Comparison of ENCODE assay signal across 13 cellular contexts in the genomic region with DNA sequence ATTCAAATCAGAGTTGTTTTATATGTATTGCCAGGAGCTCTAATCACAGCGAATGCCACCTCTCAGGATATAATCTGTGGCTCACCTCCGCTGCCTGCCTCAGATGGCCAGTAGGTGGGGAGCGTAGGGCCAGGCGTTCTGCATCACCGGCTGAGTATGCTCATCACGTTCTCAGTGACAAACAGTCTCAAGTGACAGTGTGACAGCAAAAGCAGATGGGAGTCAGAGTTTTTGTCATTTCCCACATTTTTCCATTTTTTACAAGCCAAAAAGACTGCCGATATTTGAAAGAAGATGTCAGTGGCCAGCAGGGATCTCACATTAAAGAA.
A peak's percentile ranks its signal among the peaks of the same experiment; 100 is the strongest.
DNase-seq lines count a peak whose midpoint lies in the region; ATAC-seq and TF ChIP-seq lines count a peak whose summit lies in the region.
"Had no signal": no experiment of that assay in that cellular context is flagged by ENCODE, and none has a peak within 500 bp of the region (broad histone marks: within the 10 kb centered on the region; RNA-seq: fewer than 3 reads in every experiment).

No MANE protein-coding gene starts in this region.

- no peak overlapping the region for H2BK12ac ChIP-seq in neuronal stem cell (ENCODE audit: low read length)

- no peak overlapping the region for H3K9ac ChIP-seq in neuronal stem cell (ENCODE audit: low read depth, low read length, poor library complexity)
- H3K9ac ChIP-seq: KMS-11 had no signal

- no peaks in the 10 kb centered on the region for H3K9me3 ChIP-seq in neuronal stem cell (replicated peaks in 1 of 2; ENCODE audit: control insufficient read depth in 2 of 2, insufficient read depth in 1 of 2, low read depth in 1 of 2, low read length in 2 of 2)
- H3K9me3 ChIP-seq: suprapubic skin had no signal

- peak; percentile 44 to 70 for DNase-seq in NCI-H524 (lab: John Stamatoyannopoulos, UW)
- peak; percentile 7 for DNase-seq in endothelial cell (ENCODE audit: low spot score)
- no peak for DNase-seq in neuronal stem cell (ENCODE audit: low spot score)
- no peak for DNase-seq in activated CD4-positive, CD25-positive, alpha-beta regulatory T cell treated with anti-CD3 and anti-CD28 coated beads, Interleukin-2, amount 50 U/mL, for 72 hours
- DNase-seq in NCI-H2227 treated with DMSO at 0.1 percent for 48 hours (lab: John Stamatoyannopoulos, UW): no peak
- no peak for DNase-seq in HPDE6-E6E7 (ENCODE audit: extremely low spot score)
- DNase-seq: activated naive CD8-positive, alpha-beta T cell treated with anti-CD3 and anti-CD28 coated beads, Interleukin-2, amount 10 ng/mL, durations not matched to agents 7 days and 5 days; NCI-H82; stimulated activated CD4-positive, alpha-beta T cell treated with anti-CD3 and anti-CD28 coated beads, Interleukin-4, amount 100 ng/mL, for 4 hours had no signal

- no peaks in the 10 kb centered on the region for H3K4me1 Mint-ChIP-seq in endothelial cell (ENCODE audit: unreplicated experiment)
- H3K4me1 Mint-ChIP-seq: activated naive CD8-positive, alpha-beta T cell treated with anti-CD3 and anti-CD28 coated beads, Interleukin-2, amount 10 ng/mL, durations not matched to agents 7 days and 5 days had no signal

- no peaks in the 10 kb centered on the region for H3K9me3 Mint-ChIP-seq in endothelial cell (ENCODE audit: unreplicated experiment)
- H3K9me3 Mint-ChIP-seq: activated naive CD8-positive, alpha-beta T cell treated with anti-CD3 and anti-CD28 coated beads, Interleukin-2, amount 10 ng/mL, durations not matched to agents 7 days and 5 days had no signal

- H3K36me3 Mint-ChIP-seq in endothelial cell (ENCODE audit: low read depth, unreplicated experiment): no peaks in the 10 kb centered on the region
- H3K36me3 Mint-ChIP-seq: activated naive CD8-positive, alpha-beta T cell treated with anti-CD3 and anti-CD28 coated beads, Interleukin-2, amount 10 ng/mL, durations not matched to agents 7 days and 5 days had no signal

- no peak for TF ChIP-seq CTCF in endothelial cell (IDR thresholded peaks at IDR 0.05; ENCODE audit: unreplicated experiment)

- H3K27me3 ChIP-seq in neuronal stem cell (ENCODE audit: control insufficient read depth in 3 of 3, insufficient read depth in 3 of 3, low read depth in 1 of 3, low read length in 3 of 3): no peaks in the 10 kb centered on the region
- H3K27me3 ChIP-seq: suprapubic skin had no signal

- H3K18ac ChIP-seq in neuronal stem cell (ENCODE audit: low read length): no peak overlapping the region

- no peak overlapping the region for H3K4me2 ChIP-seq in neuronal stem cell (ENCODE audit: insufficient read depth, low read length, poor library complexity, severe bottlenecking)
- H3K4me2 ChIP-seq: KMS-11 had no signal

- H3K4me3 ChIP-seq in neuronal stem cell (ENCODE audit: low read length in 2 of 2): no peak overlapping the region
- H3K4me3 ChIP-seq: suprapubic skin had no signal

- no peak overlapping the region for H4K91ac ChIP-seq in neuronal stem cell (ENCODE audit: low read depth, low read length, poor library complexity)

- no peak overlapping the region for H2BK120ac ChIP-seq in neuronal stem cell (ENCODE audit: low read depth, low read length)

- H2AFZ ChIP-seq in neuronal stem cell (ENCODE audit: low read length): peak overlapping the region; percentile 26

- H2BK15ac ChIP-seq in neuronal stem cell (ENCODE audit: low read length): no peak overlapping the region

- no peaks in the 10 kb centered on the region for H3K27me3 Mint-ChIP-seq in endothelial cell (ENCODE audit: unreplicated experiment)

- no CpG with 5 or more reads among the region's 7 CpGs for WGBS in neuronal stem cell (ENCODE audit: extremely low coverage in 2 of 2, insufficient read length in 2 of 2, insufficient replicate concordance in 1 of 2), 2 donors

- H3K4me3 Mint-ChIP-seq in endothelial cell (ENCODE audit: unreplicated experiment): no peak overlapping the region
- H3K4me3 Mint-ChIP-seq: activated naive CD8-positive, alpha-beta T cell treated with anti-CD3 and anti-CD28 coated beads, Interleukin-2, amount 10 ng/mL, durations not matched to agents 7 days and 5 days had no signal

- no peak overlapping the region for H2AK5ac ChIP-seq in neuronal stem cell (ENCODE audit: low read depth, low read length)

- H3K36me3 ChIP-seq in neuronal stem cell (replicated peaks in 1 of 2; ENCODE audit: control insufficient read depth in 2 of 2, insufficient read depth in 2 of 2, low read length in 2 of 2): no peaks in the 10 kb centered on the region
- H3K36me3 ChIP-seq: suprapubic skin had no signal

- ATAC-seq in GM18867 (IDR thresholded peaks at IDR 0.05; ENCODE audit: unreplicated experiment) (peak; percentile 80), GM19351 (IDR thresholded peaks at IDR 0.05; ENCODE audit: unreplicated experiment) (no peak)

- no peak overlapping the region for H4K8ac ChIP-seq in neuronal stem cell (ENCODE audit: low read depth, low read length)

- H3K79me1 ChIP-seq in neuronal stem cell (ENCODE audit: low read depth, low read length): no peaks in the 10 kb centered on the region

- H3K14ac ChIP-seq in neuronal stem cell (ENCODE audit: low read length): no peak overlapping the region

- H3K23ac ChIP-seq in neuronal stem cell (ENCODE audit: low read depth, low read length, poor library complexity): no peak overlapping the region

- H2BK5ac ChIP-seq in neuronal stem cell (ENCODE audit: low read length): no peak overlapping the region

- no peak overlapping the region for H3K27ac Mint-ChIP-seq in endothelial cell (ENCODE audit: unreplicated experiment)
- H3K27ac Mint-ChIP-seq: activated naive CD8-positive, alpha-beta T cell treated with anti-CD3 and anti-CD28 coated beads, Interleukin-2, amount 10 ng/mL, durations not matched to agents 7 days and 5 days had no signal

- H3K4ac ChIP-seq in neuronal stem cell (ENCODE audit: low read length): no peak overlapping the region

- no peak overlapping the region for H3K27ac ChIP-seq in neuronal stem cell (replicated peaks; ENCODE audit: low read length)
- H3K27ac ChIP-seq: KMS-11, suprapubic skin had no signal

- H3K4me1 ChIP-seq in neuronal stem cell (ENCODE audit: control insufficient read depth in 2 of 2, insufficient read depth in 1 of 2, low read depth in 1 of 2, low read length in 2 of 2): no peaks in the 10 kb centered on the region

Comparison
In these comparisons a context has a peak if more than half of its experiments do, and no peak if none do; other contexts are left out.
1. DNase-seq: peak in NCI-H524 (2 of 2) and endothelial cell (single experiment); none in neuronal stem cell (single experiment), activated CD4-positive, CD25-positive, alpha-beta regulatory T cell treated with anti-CD3 and anti-CD28 coated beads, Interleukin-2, amount 50 U/mL, for 72 hours (single experiment), NCI-H2227 treated with DMSO at 0.1 percent for 48 hours (single experiment) and HPDE6-E6E7 (single experiment).